Comparison of ENCODE assay signal across 17 cellular contexts in the genomic region with DNA sequence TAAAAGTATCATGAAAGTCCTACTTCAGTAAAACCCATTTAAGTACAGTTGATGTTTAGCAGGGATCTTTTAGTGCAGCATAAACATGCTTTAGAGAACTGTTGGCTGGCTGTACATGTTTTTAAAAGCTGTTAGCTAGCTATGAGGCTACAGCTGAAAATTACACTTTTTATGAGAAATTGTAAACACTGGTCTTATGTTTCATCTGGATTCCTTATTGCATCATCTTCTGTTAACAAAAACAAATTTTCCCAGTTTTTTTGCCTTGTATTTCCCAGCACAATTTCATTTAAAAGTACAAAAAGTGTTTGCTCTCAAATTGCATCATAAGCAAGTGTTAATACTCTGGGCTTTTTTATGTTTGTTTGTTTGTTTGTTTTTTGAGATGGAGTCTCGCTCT. TPM values are rescaled to one million over a fixed set of nuclear protein-coding genes. Genes with fewer than 3 reads are reported as not detected.
DNase-seq lines count a peak whose midpoint lies in the region; ATAC-seq, FAIRE-seq and TF ChIP-seq lines count a peak whose summit lies in the region.
"Had no signal": no experiment of that assay in that cellular context is flagged by ENCODE, and none has a peak within 500 bp of the region (broad histone marks: within the 10 kb centered on the region; RNA-seq: fewer than 3 reads in every experiment).

No MANE protein-coding gene starts in this region.

- H3K4me1 ChIP-seq in H1 (replicated peaks in 1 of 4; ENCODE audit: control insufficient read depth in 3 of 4, insufficient read depth in 4 of 4, low read length in 3 of 4): no peaks in the 10 kb centered on the region
- H3K4me1 ChIP-seq: Caco-2 had no signal

- no peak overlapping the region for H3K27ac ChIP-seq in SK-N-MC
- no peak overlapping the region for H3K27ac ChIP-seq in H1 (ENCODE audit: low read depth, low read length)
- H3K27ac ChIP-seq: BLaER1 had no signal

- TF ChIP-seq RAD21 in H1 (IDR thresholded peaks at IDR 0.05 in 1 of 2, conservative IDR thresholded peaks at IDR 0.05 in 1 of 2; ENCODE audit: low read depth in 2 of 2, low read length in 2 of 2): no peak

- no peaks in the 10 kb centered on the region for H3K9me3 ChIP-seq in SK-N-MC (ENCODE audit: low read depth, low read length)
- peaks cover 0 to 14% of the 10 kb centered on the region in 2 experiments; a peak in 1 of 4 replicates for H3K9me3 ChIP-seq in H1 (ENCODE audit: insufficient read depth in 2 of 2, low read depth in 1 of 2, low read length in 1 of 2)
- H3K9me3 ChIP-seq: Caco-2 had no signal

- no peak overlapping the region for H4K8ac ChIP-seq in H1 (ENCODE audit: extremely low read depth, insufficient read depth, low read length)

- H4K91ac ChIP-seq in H1 (replicated peaks; ENCODE audit: insufficient read length, low read length): no peak overlapping the region

- CTCF ChIA-PET in H1 (lab: Charles Lee; ENCODE audit: partially characterized antibody): interaction anchor here (1.9 kb wide), 1 partner anchor 74 kb away, joined by 4 read pairs; no protein-coding TSS in a partner anchor

- ATAC-seq in GM21717 (IDR thresholded peaks at IDR 0.05; ENCODE audit: unreplicated experiment) (no peak), GM19035 (IDR thresholded peaks at IDR 0.05; ENCODE audit: unreplicated experiment) (no peak)

- peak overlapping the region; percentile 2 for H3K9ac ChIP-seq in SK-N-MC (ENCODE audit: insufficient read length)
- no peak overlapping the region for H3K9ac ChIP-seq in H1 (replicated peaks in 1 of 4; ENCODE audit: extremely low read depth in 1 of 4, low read depth in 3 of 4, low read length in 3 of 4)
- H3K9ac ChIP-seq: BLaER1 had no signal

- no peak overlapping the region for H4K5ac ChIP-seq in H1 (ENCODE audit: insufficient read length, low read depth, low read length)

- no peak for FAIRE-seq in H1 (lab: Jason Lieb, UNC)
- FAIRE-seq: GM12892, H54 had no signal

- no peak overlapping the region for H3K23ac ChIP-seq in H1 (ENCODE audit: insufficient read length)

- no peak for TF ChIP-seq CTCF in H1 (IDR thresholded peaks at IDR 0.05; ENCODE audit: control extremely low read depth in 1 of 3, insufficient read depth in 1 of 3, low read depth in 1 of 3, low read length in 3 of 3)

- peaks cover 6% of the 10 kb centered on the region; the same call in 1 of the 2 replicates for H3K23me2 ChIP-seq in H1 (ENCODE audit: low read depth, low read length)

- no peak for TF ChIP-seq POLR2A in H1 (IDR thresholded peaks at IDR 0.05; ENCODE audit: control extremely low read depth in 1 of 2, low read depth in 2 of 2, low read length in 2 of 2)

- no peak for TF ChIP-seq EP300 in H1 (IDR thresholded peaks at IDR 0.05; ENCODE audit: borderline replicate concordance in 1 of 2, low read depth in 2 of 2, low read length in 2 of 2)

- H3K4ac ChIP-seq in H1 (replicated peaks; ENCODE audit: insufficient read length, low read depth, low read length): no peak overlapping the region

- H3K79me2 ChIP-seq in H1 (ENCODE audit: control insufficient read depth in 1 of 2, insufficient read depth in 2 of 2, low read length in 2 of 2): no peaks in the 10 kb centered on the region

- peaks cover 8 to 21% (median 19%) of the 10 kb centered on the region in 4 experiments for H3K27me3 ChIP-seq in H1 (replicated peaks in 1 of 4; ENCODE audit: control insufficient read depth in 3 of 4, extremely low read depth in 1 of 4, insufficient read depth in 3 of 4, low read length in 3 of 4)

- H3K18ac ChIP-seq in H1 (ENCODE audit: extremely low read depth, low read length): no peak overlapping the region

- POLR2A ChIA-PET in H1 (lab: Charles Lee; ENCODE audit: partially characterized antibody): no interaction called here

- no peak overlapping the region for H2AK5ac ChIP-seq in H1 (ENCODE audit: low read depth, low read length)

- no peak overlapping the region for H2BK12ac ChIP-seq in H1 (ENCODE audit: low read depth, low read length)

- peak; percentile 31 for DNase-seq in HCEC 1CT
- DNase-seq in SK-N-MC (ENCODE audit: low read depth, low spot score): no peak
- no peak for DNase-seq in H1 (ENCODE audit: low read depth in 1 of 2, low spot score in 2 of 2)
- DNase-seq in iris pigment epithelial cell (ENCODE audit: low read depth): peak; percentile 56
- no peak for DNase-seq in stimulated activated CD4-positive, alpha-beta T cell treated with anti-CD3 and anti-CD28 coated beads, Interleukin-4, amount 100 ng/mL, for 1 hour
- DNase-seq: 8988T; AML-193; Caco-2; CD8-positive, alpha-beta memory T cell; DND-41; GDM1; KBM-7 had no signal

- no peak overlapping the region for H2BK15ac ChIP-seq in H1 (ENCODE audit: low read length)

- no peak overlapping the region for H3K4me2 ChIP-seq in H1 (ENCODE audit: insufficient read depth in 1 of 2, low read depth in 2 of 2, low read length in 2 of 2)
- H3K4me2 ChIP-seq: BLaER1 had no signal

- no peaks in the 10 kb centered on the region for H3K36me3 ChIP-seq in SK-N-MC (ENCODE audit: insufficient read depth, low read length)
- no peaks in the 10 kb centered on the region for H3K36me3 ChIP-seq in H1 (ENCODE audit: control insufficient read depth in 2 of 4, insufficient read depth in 4 of 4, low read length in 3 of 4)
- H3K36me3 ChIP-seq: BLaER1 had no signal

- no peak overlapping the region for H3K56ac ChIP-seq in H1 (replicated peaks; ENCODE audit: insufficient read length, low read depth, low read length)

- H2BK20ac ChIP-seq in H1 (ENCODE audit: low read length): no peak overlapping the region

- H2AFZ ChIP-seq in H1 (ENCODE audit: low read length): no peak overlapping the region

- H2BK5ac ChIP-seq in H1 (ENCODE audit: low read depth, low read length): no peak overlapping the region

- no peak overlapping the region for H3K14ac ChIP-seq in H1 (ENCODE audit: insufficient read length)

- no peak overlapping the region for H3K4me3 ChIP-seq in SK-N-MC
- no peak overlapping the region for H3K4me3 ChIP-seq in H1 (ENCODE audit: extremely low read depth in 1 of 4, insufficient read depth in 2 of 4, low read depth in 3 of 4, low read length in 4 of 4)
- H3K4me3 ChIP-seq: BLaER1 had no signal

- H4K20me1 ChIP-seq in H1 (replicated peaks in 1 of 2; ENCODE audit: control insufficient read depth in 1 of 2, insufficient read depth in 2 of 2, low read length in 2 of 2): no peaks in the 10 kb centered on the region

- H3K79me1 ChIP-seq in H1 (ENCODE audit: low read depth, low read length): no peaks in the 10 kb centered on the region

- 86% methylated on average over 1 of the region's 1 CpG; no CpG with 5 or more reads in 1 of the 2 experiments for WGBS in H1 (ENCODE audit: extremely low coverage in 1 of 2, insufficient coverage in 1 of 2, insufficient read length in 1 of 2, insufficient replicate concordance in 2 of 2, low coverage in 1 of 2, low lambda C conversion rate in 2 of 2, missing lambda C conversion rate in 1 of 2), 2 experiments

- no peak overlapping the region for H2BK120ac ChIP-seq in H1 (replicated peaks; ENCODE audit: low read depth, low read length)

TF ChIP-seq in H1, 55 proteins besides CTCF, POLR2A, EP300 and RAD21:
- TF ChIP-seq GTF2F1 (IDR thresholded peaks at IDR 0.05; ENCODE audit: borderline replicate concordance, low read depth, low read length) (no peak), CEBPB (IDR thresholded peaks at IDR 0.05; ENCODE audit: low read depth, low read length) (peak; percentile 5; the same call in 1 of the 2 replicates)

RNA-seq across cellular contexts. Expression of a gene that starts 18.3 kb away (rescaled TPM):
- total RNA-seq in H1 (2021; fragmentation: NEBNext Ultra II Directional; extraction: Animal tissue kit (Norgen Biotek cat#: 25700)): 24.4 and 28.0 TPM in 2 replicates
- polyA plus RNA-seq in H1 (2011; rRNA removed): 20.2 and 26.1 TPM in 2 replicates
- polyA plus RNA-seq in H1 (2011; cell fraction: cytosol; rRNA removed): 29.0 TPM
- polyA plus RNA-seq in H1 (2011; cell fraction: nucleus; rRNA removed): 29.1 TPM
- polyA plus RNA-seq in H1 (2012, experiment 1 of 2): 26.1 to 29.2 TPM (median 27.6 TPM) in 4 replicates
- 30.7 TPM for polyA plus RNA-seq in H1 (2012, experiment 2 of 2)
- polyA plus RNA-seq in H1 (2013, experiment 1 of 2): 35.3 TPM
- polyA plus RNA-seq in H1 (2013, experiment 2 of 2): 41.8 TPM
- polyA minus RNA-seq in H1 (2011; rRNA and poly(A)+ RNA removed): 17.0 and 18.3 TPM in 2 replicates
- polyA minus RNA-seq in H1 (2011; cell fraction: cytosol; rRNA and poly(A)+ RNA removed): 16.2 TPM
- polyA minus RNA-seq in H1 (2011; cell fraction: nucleus; rRNA and poly(A)+ RNA removed): 20.6 TPM

Comparison
In these comparisons a context has a peak if more than half of its experiments do, and no peak if none do; other contexts are left out.
1. DNase-seq: peak in HCEC 1CT (single experiment) and iris pigment epithelial cell (single experiment); none in SK-N-MC (single experiment), H1 (0 of 2) and stimulated activated CD4-positive, alpha-beta T cell treated with anti-CD3 and anti-CD28 coated beads, Interleukin-4, amount 100 ng/mL, for 1 hour (single experiment).